ENCODE assay signal across 9 cellular contexts in genomic region chr2:231961349-231962166, GRCh38. TPM values are rescaled to one million over a fixed set of nuclear protein-coding genes. Genes with fewer than 3 reads are reported as not detected.
DNase-seq lines count a peak whose midpoint lies in the region; ATAC-seq, FAIRE-seq and TF ChIP-seq lines count a peak whose summit lies in the region.
"Had no signal": no experiment of that assay in that cellular context is flagged by ENCODE, and none has a peak within 500 bp of the region (broad histone marks: within the 10 kb centered on the region; RNA-seq: fewer than 3 reads in every experiment).

DIS3L2 (plus strand) TSS chr2:231961713; CDS start chr2:232014928, 53,215 bp downstream.

- BruUV-seq in HepG2 (replicated peaks; lab: Mats Ljungman, UMichigan): TSS peak; percentile 46

- H3K27me3 ChIP-seq in BLaER1: no peaks in the 10 kb centered on the region
- H3K27me3 ChIP-seq in HepG2 (ENCODE audit: control insufficient read depth in 1 of 2, insufficient read depth in 2 of 2, low read length in 2 of 2): no peaks in the 10 kb centered on the region

- H3K9me3 ChIP-seq in BLaER1 (no peaks in the 10 kb centered on the region), HepG2 (ENCODE audit: low read length) (no peaks in the 10 kb centered on the region)

- peak within 1 kb of the TSS; percentile 92 for H3K4me3 ChIP-seq in BLaER1
- peak within 1 kb of the TSS; percentile 88 to 97 (median 93) for H3K4me3 ChIP-seq in HepG2 (replicated peaks in 1 of 3; ENCODE audit: insufficient read depth in 1 of 3, low read depth in 2 of 3, low read length in 3 of 3)

- H2AFZ ChIP-seq in HepG2 (ENCODE audit: low read length): peak within 1 kb of the TSS; percentile 31

- ATAC-seq in GM19324 (IDR thresholded peaks at IDR 0.05; ENCODE audit: low FRiP score, unreplicated experiment) (peak; percentile 91), HG03460 (IDR thresholded peaks at IDR 0.05; ENCODE audit: unreplicated experiment) (peak; percentile 92), HepG2 (peak; percentile 93)

- intact Hi-C loops in HepG2 (cut with micrococcal nuclease; ENCODE audit: unreplicated experiment): loop anchor here (5.0 kb wide), 1 partner anchor 34 kb away; the partner anchor contains the start of gene NPPC

- peaks cover 9% of the 10 kb centered on the region for H3K36me3 ChIP-seq in BLaER1
- no peaks in the 10 kb centered on the region for H3K36me3 ChIP-seq in HepG2 (replicated peaks in 1 of 2; ENCODE audit: control insufficient read depth in 1 of 2, insufficient read depth in 2 of 2, low read length in 2 of 2)

- POLR2A ChIA-PET in HepG2 (lab: Yijun Ruan, JAX): interaction anchor here (0.6 to 2.6 kb wide), 6 partner anchors 9 to 27 kb away, joined by 3 to 11 read pairs (median 3); no protein-coding TSS in a partner anchor

- peak; percentile 33 for TF ChIP-seq CTCF in HepG2 (CRISPR knock-in tag; IDR thresholded peaks at IDR 0.05)

- TF ChIP-seq EP300 in HepG2 (IDR thresholded peaks at IDR 0.05; ENCODE audit: low read depth in 2 of 2, low read length in 2 of 2) (no peak), HepG2 (CRISPR knock-in tag; IDR thresholded peaks at IDR 0.05; ENCODE audit: borderline replicate concordance) (peak; percentile 22; the same call in 1 of the 2 replicates)

- H3K4me2 ChIP-seq in BLaER1 (peak within 1 kb of the TSS; percentile 80), HepG2 (ENCODE audit: low read depth, low read length) (peak within 1 kb of the TSS; percentile 90)

- in situ Hi-C loops in HepG2 (cut with HindIII; ENCODE audit: extremely low pct_ligation_motif_present, low pct_unique_long_range_greater_than_20kb): no loop called here

- H3K9ac ChIP-seq in BLaER1 (peak within 1 kb of the TSS; percentile 84), HepG2 (ENCODE audit: insufficient read depth, low read depth, low read length) (peak within 1 kb of the TSS; percentile 87)

- CTCF ChIA-PET in HepG2 (lab: Yijun Ruan, JAX; ENCODE audit: low intra/inter-chr PET ratio, low total read pairs): no interaction called here

- peak; percentile 49 to 87 for DNase-seq in NCI-H526 (lab: John Stamatoyannopoulos, UW)
- peak; percentile 59 to 73 for DNase-seq in activated CD4-positive, alpha-beta T cell treated with anti-CD3 and anti-CD28 coated beads, Interleukin-2, amount 50 U/mL, for 24 hours (ENCODE audit: low read depth in 1 of 2, low spot score in 1 of 2)
- peak; percentile 90 for DNase-seq in dermis blood vessel endothelial cell
- DNase-seq in HepG2 (ENCODE audit: low spot score): peak; percentile 81
- peak; percentile 80 for DNase-seq in stimulated activated CD4-positive, alpha-beta T cell treated with anti-CD3 and anti-CD28 coated beads, Interleukin-4, amount 100 ng/mL, for 1 hour

- H3K27ac ChIP-seq in BLaER1 (peak within 1 kb of the TSS; percentile 90), HepG2 (ENCODE audit: extremely low read length, insufficient read depth, low read length) (peak within 1 kb of the TSS; percentile 77)

- H4K20me1 ChIP-seq in BLaER1 (peaks cover 26% of the 10 kb centered on the region; the same call in 1 of the 2 replicates), HepG2 (ENCODE audit: insufficient read depth, low read length) (0 out of 2 replicates have a peak, but pooled peaks cover 4% of the 10 kb centered on the region)

- FAIRE-seq in HepG2 (lab: Jason Lieb, UNC): no peak
- FAIRE-seq: islet of Langerhans had no signal

- TF ChIP-seq RAD21 in HepG2 (CRISPR knock-in tag; IDR thresholded peaks at IDR 0.05): peak; percentile 78

- WGBS in HepG2 (ENCODE audit: low lambda C conversion rate): 1% methylated on average over 64 of the region's 83 CpGs

- peaks cover 34% of the 10 kb centered on the region for H3K4me1 ChIP-seq in BLaER1
- peaks cover 65% of the 10 kb centered on the region for H3K4me1 ChIP-seq in HepG2 (ENCODE audit: insufficient read depth, low read length)

- peak; percentile 80 to 91 for TF ChIP-seq POLR2A in HepG2 (IDR thresholded peaks at IDR 0.05; ENCODE audit: insufficient read depth in 1 of 2, low read depth in 2 of 2, low read length in 2 of 2)

- peaks cover 40% of the 10 kb centered on the region for H3K79me2 ChIP-seq in HepG2 (ENCODE audit: insufficient read depth, low read length)

TF ChIP-seq in HepG2, 621 proteins besides CTCF, POLR2A, EP300 and RAD21 (continues in another document):
- TF ChIP-seq ASH2L (IDR thresholded peaks at IDR 0.05; ENCODE audit: insufficient read length, low read depth, low read length) (peak; percentile 99), HOXA9 (CRISPR knock-in tag; IDR thresholded peaks at IDR 0.05; ENCODE audit: borderline replicate concordance) (no peak; the same call in 1 of the 2 replicates), ZNF383 (CRISPR knock-in tag; IDR thresholded peaks at IDR 0.05; ENCODE audit: borderline replicate concordance) (peak; percentile 99), ZNF253 (CRISPR knock-in tag; IDR thresholded peaks at IDR 0.05; ENCODE audit: borderline replicate concordance) (peak; percentile 86; the same call in 1 of the 2 replicates), ZNF678 (CRISPR knock-in tag; IDR thresholded peaks at IDR 0.05) (peak; percentile 90), ZNF574 (CRISPR knock-in tag; IDR thresholded peaks at IDR 0.05) (peak; percentile 96), ZNF652 (CRISPR knock-in tag; IDR thresholded peaks at IDR 0.05; ENCODE audit: borderline replicate concordance, low read depth) (no peak), ZNF792 (CRISPR knock-in tag; IDR thresholded peaks at IDR 0.05) (no peak; the same call in 1 of the 2 replicates), BHLHE40 (IDR thresholded peaks at IDR 0.05; ENCODE audit: low read length) (peak; percentile 55; the same call in 1 of the 2 replicates), ARNT2 (CRISPR knock-in tag; IDR thresholded peaks at IDR 0.05; ENCODE audit: low read depth) (peak; percentile 88), ZNF768 (CRISPR knock-in tag; IDR thresholded peaks at IDR 0.05) (peak; percentile 86), ZNF616 (CRISPR knock-in tag; IDR thresholded peaks at IDR 0.05; ENCODE audit: low read depth) (peak; percentile 82; the same call in 1 of the 2 replicates), PHF20 (CRISPR knock-in tag; IDR thresholded peaks at IDR 0.05) (peak; percentile 99), TRIM24 (CRISPR knock-in tag; IDR thresholded peaks at IDR 0.05) (no peak), FOXK2 (IDR thresholded peaks at IDR 0.05) (no peak), GABPA (IDR thresholded peaks at IDR 0.05; ENCODE audit: low read depth, low read length) (peak; percentile 86), GABPA (CRISPR knock-in tag; IDR thresholded peaks at IDR 0.05; ENCODE audit: low read depth) (peak; percentile 92), ATF7 (IDR thresholded peaks at IDR 0.05) (no peak), ATF7 (CRISPR knock-in tag; IDR thresholded peaks at IDR 0.05) (peak; percentile 66; the same call in 1 of the 2 replicates)

RNA-seq across cellular contexts. Expression of gene DIS3L2, which starts in this region (rescaled TPM):
- total RNA-seq in dermis blood vessel endothelial cell (19.6 and 23.7 TPM in 2 replicates), HepG2 (2016; rRNA removed; fragmentation: Illumina TruSeq; extraction: Trizol) (20.3 and 23.9 TPM in 2 replicates)
- total RNA-seq in HepG2 (2016; cell fraction: cytosol; rRNA removed; fragmentation: Illumina TruSeq; extraction: Trizol; ENCODE audit: low read depth): 27.2 and 32.6 TPM in 2 replicates
- total RNA-seq in HepG2 (2016; cell fraction: insoluble cytoplasmic fraction; rRNA removed; fragmentation: Illumina TruSeq; extraction: Trizol): 16.0 and 21.5 TPM in 2 replicates
- 10.1 and 13.9 TPM in 2 replicates for total RNA-seq in HepG2 (2016; cell fraction: membrane; rRNA removed; fragmentation: Illumina TruSeq; extraction: Trizol)
- 38.8 and 40.6 TPM in 2 replicates for total RNA-seq in HepG2 (2016; cell fraction: nucleus; rRNA removed; fragmentation: Illumina TruSeq; extraction: Trizol)
- 7.0 and 9.6 TPM in 2 replicates for polyA plus RNA-seq in HepG2 (2011; rRNA removed)
- 5.5 and 7.5 TPM in 2 replicates for polyA plus RNA-seq in HepG2 (2011; cell fraction: cytosol; rRNA removed)
- 45.1 and 57.6 TPM in 2 replicates for polyA plus RNA-seq in HepG2 (2011; cell fraction: nucleus; rRNA removed)
- polyA plus RNA-seq in HepG2 (2012): 10.7 and 11.8 TPM in 2 replicates
- polyA plus RNA-seq in HepG2 (2016; cell fraction: cytosol; fragmentation: Illumina TruSeq; extraction: Trizol; ENCODE audit: low read depth): 3.1 and 3.3 TPM in 2 replicates
- polyA plus RNA-seq in HepG2 (2016; cell fraction: insoluble cytoplasmic fraction; fragmentation: Illumina TruSeq; extraction: Trizol; ENCODE audit: low read depth): 14.0 and 14.3 TPM in 2 replicates
- 4.9 and 5.5 TPM in 2 replicates for polyA plus RNA-seq in HepG2 (2016; cell fraction: membrane; fragmentation: Illumina TruSeq; extraction: Trizol; ENCODE audit: low read depth)
- polyA plus RNA-seq in HepG2 (2016; cell fraction: nucleus; fragmentation: Illumina TruSeq; extraction: Trizol; ENCODE audit: insufficient read depth, low read depth): 35.3 and 36.0 TPM in 2 replicates
- 12.0 and 17.6 TPM in 2 replicates for polyA minus RNA-seq in HepG2 (2011; rRNA and poly(A)+ RNA removed; ENCODE audit: low replicate concordance)
- polyA minus RNA-seq in HepG2 (2011; cell fraction: cytosol; rRNA and poly(A)+ RNA removed): 5.4 and 5.9 TPM in 2 replicates
- polyA minus RNA-seq in HepG2 (2011; cell fraction: nucleus; rRNA and poly(A)+ RNA removed): 53.8 and 56.6 TPM in 2 replicates

Comparison
In these comparisons a context has a peak if more than half of its experiments do, and no peak if none do; other contexts are left out.
1. Peak in every context shown above with its lines: DNase-seq, ATAC-seq, H3K4me3 ChIP-seq and H3K27ac ChIP-seq.